In genomic region chr11:35875466-35875865, GRCh38 we compare ENCODE assay signal across 27 cellular contexts.
"Had no signal": no experiment of that assay in that cellular context is flagged by ENCODE, and none has a peak within 500 bp of the region (broad histone marks: within the 10 kb centered on the region; RNA-seq: fewer than 3 reads in every experiment).

No MANE protein-coding gene starts in this region.

- H3K27me3 ChIP-seq: neural progenitor cell, ovary, right lobe of liver, sigmoid colon, stomach, thyroid gland, tibial nerve, upper lobe of left lung, vagina had no signal

- H3K4me3 ChIP-seq: neural progenitor cell, ovary, psoas muscle, right lobe of liver, sigmoid colon, stomach, thoracic aorta, thyroid gland, tibial nerve, upper lobe of left lung, vagina had no signal

- H3K36me3 Mint-ChIP-seq: natural killer cell; neural progenitor cell; stimulated activated effector memory CD8-positive, alpha-beta T cell treated with anti-CD3 and anti-CD28 coated beads, Interleukin-12 subunit alpha, Interleukin-12 subunit beta, amount 100 ng/mL, for 72 hours; stimulated activated naive B cell treated with anti-CD40 and anti-IgM and Interleukin-4, amounts not matched to agents 10 μg/mL and 1 μg/mL and 100 μg/mL, for 72 hours had no signal

- H3K9me3 Mint-ChIP-seq: natural killer cell; stimulated activated effector memory CD8-positive, alpha-beta T cell treated with anti-CD3 and anti-CD28 coated beads, Interleukin-12 subunit alpha, Interleukin-12 subunit beta, amount 100 ng/mL, for 72 hours; stimulated activated naive B cell treated with anti-CD40 and anti-IgM and Interleukin-4, amounts not matched to agents 10 μg/mL and 1 μg/mL and 100 μg/mL, for 72 hours had no signal

- H3K79me2 ChIP-seq: parathyroid adenoma had no signal

- DNase-seq: natural killer cell; occipital lobe; ovary; psoas muscle; right cardiac atrium; right lobe of liver; sigmoid colon; small intestine; stimulated activated CD4-positive, alpha-beta T cell treated with anti-CD3 and anti-CD28 coated beads, Interleukin-15, amount 100 ng/mL, for 24 hours; stimulated activated CD4-positive, alpha-beta T cell treated with anti-CD3 and anti-CD28 coated beads, Interleukin-2, amount 100 ng/mL, for 24 hours; stimulated activated CD4-positive, alpha-beta T cell treated with anti-CD3 and anti-CD28 coated beads, Interleukin-2, amount 100 ng/mL, for 48 hours; stimulated activated CD4-positive, alpha-beta T cell treated with anti-CD3 and anti-CD28 coated beads, Interleukin-4, amount 100 ng/mL, for 24 hours; stimulated activated naive B cell treated with anti-CD40 and anti-IgM and Interleukin-4, amounts not matched to agents 10 μg/mL and 1 μg/mL and 100 μg/mL, for 72 hours; stimulated activated naive CD4-positive, alpha-beta T cell treated with Interleukin-2 at 50 U/mL for 16 hours; stomach; thyroid gland; trophoblast cell; upper lobe of left lung had no signal

- H3K4me1 ChIP-seq: neural progenitor cell, parathyroid adenoma, psoas muscle, right lobe of liver, sigmoid colon, stomach, thyroid gland, tibial nerve, upper lobe of left lung, vagina had no signal

- H3K36me3 ChIP-seq: neural progenitor cell, ovary, right lobe of liver, sigmoid colon, stomach, thoracic aorta, thyroid gland, tibial nerve, upper lobe of left lung, vagina had no signal

- H3K4me2 ChIP-seq: neural progenitor cell had no signal

- H3K27ac ChIP-seq: neural progenitor cell, ovary, parathyroid adenoma, psoas muscle, right lobe of liver, sigmoid colon, stomach, thoracic aorta, thyroid gland, tibial nerve, upper lobe of left lung, vagina had no signal

- H3K4me3 Mint-ChIP-seq: natural killer cell; nephron; neural progenitor cell; stimulated activated effector memory CD8-positive, alpha-beta T cell treated with anti-CD3 and anti-CD28 coated beads, Interleukin-12 subunit alpha, Interleukin-12 subunit beta, amount 100 ng/mL, for 72 hours; stimulated activated naive B cell treated with anti-CD40 and anti-IgM and Interleukin-4, amounts not matched to agents 10 μg/mL and 1 μg/mL and 100 μg/mL, for 72 hours; stimulated activated naive CD8-positive, alpha-beta T cell treated with anti-CD3 and anti-CD28 coated beads, Interleukin-15, Interleukin-2, amounts not matched to agents 100 ng/mL and 50 ng/mL, for 24 hours had no signal

- ATAC-seq: natural killer cell; psoas muscle; right cardiac atrium; right lobe of liver; stimulated activated effector memory CD8-positive, alpha-beta T cell treated with anti-CD3 and anti-CD28 coated beads, Interleukin-12 subunit alpha, Interleukin-12 subunit beta, amount 100 ng/mL, for 72 hours; stimulated activated naive B cell treated with anti-CD40 and anti-IgM and Interleukin-4, amounts not matched to agents 10 μg/mL and 1 μg/mL and 100 μg/mL, for 72 hours had no signal

- H2AFZ ChIP-seq: neural progenitor cell, parathyroid adenoma had no signal

- H3K9me3 ChIP-seq: ovary, psoas muscle, right lobe of liver, sigmoid colon, stomach, thoracic aorta, thyroid gland, tibial nerve, upper lobe of left lung, vagina had no signal

- H3K27ac Mint-ChIP-seq: natural killer cell; nephron; neural progenitor cell; progenitor cell of endocrine pancreas; stimulated activated effector memory CD8-positive, alpha-beta T cell treated with anti-CD3 and anti-CD28 coated beads, Interleukin-12 subunit alpha, Interleukin-12 subunit beta, amount 100 ng/mL, for 72 hours; stimulated activated naive B cell treated with anti-CD40 and anti-IgM and Interleukin-4, amounts not matched to agents 10 μg/mL and 1 μg/mL and 100 μg/mL, for 72 hours; stimulated activated naive CD8-positive, alpha-beta T cell treated with anti-CD3 and anti-CD28 coated beads, Interleukin-15, Interleukin-2, amounts not matched to agents 100 ng/mL and 50 ng/mL, for 24 hours had no signal

- H3K4me1 Mint-ChIP-seq: natural killer cell; stimulated activated effector memory CD8-positive, alpha-beta T cell treated with anti-CD3 and anti-CD28 coated beads, Interleukin-12 subunit alpha, Interleukin-12 subunit beta, amount 100 ng/mL, for 72 hours; stimulated activated naive B cell treated with anti-CD40 and anti-IgM and Interleukin-4, amounts not matched to agents 10 μg/mL and 1 μg/mL and 100 μg/mL, for 72 hours had no signal

- H3K9ac ChIP-seq: neural progenitor cell, parathyroid adenoma had no signal
